In genomic region chr10:86292462-86293322, GRCh38 we compare ENCODE assay signal across 17 cellular contexts.
DNase-seq lines count a peak whose midpoint lies in the region; ATAC-seq and TF ChIP-seq lines count a peak whose summit lies in the region.
"Had no signal": no experiment of that assay in that cellular context is flagged by ENCODE, and none has a peak within 500 bp of the region (broad histone marks: within the 10 kb centered on the region; RNA-seq: fewer than 3 reads in every experiment).

No MANE protein-coding gene starts in this region.

- no peaks in the 10 kb centered on the region for H3K27me3 ChIP-seq in lung (ENCODE audit: control insufficient read depth, insufficient read depth)
- H3K27me3 ChIP-seq in effector memory CD4-positive, alpha-beta T cell (replicated peaks; ENCODE audit: control insufficient read depth, insufficient read depth, low read length, poor library complexity, severe bottlenecking) = no peaks in the 10 kb centered on the region
- H3K27me3 ChIP-seq in Karpas-422 (ENCODE audit: low read length) = no peaks in the 10 kb centered on the region
- H3K27me3 ChIP-seq: transverse colon had no signal

- H3K9me2 ChIP-seq in Karpas-422 (replicated peaks; ENCODE audit: insufficient read depth, low read length) = no peaks in the 10 kb centered on the region

- no peaks in the 10 kb centered on the region for H3K79me2 ChIP-seq in Karpas-422 (ENCODE audit: low read length)

- H3K27ac Mint-ChIP-seq in activated CD8-positive, alpha-beta memory T cell treated with anti-CD3 and anti-CD28 coated beads, Interleukin-2, amount 10 ng/mL, durations not matched to agents 7 days and 5 days = no peak overlapping the region
- H3K27ac Mint-ChIP-seq in activated T-helper 2 cell treated with anti-CD3 and anti-CD28 coated beads, Interferon-gamma antibody, Interleukin-2, Interleukin-4, amounts not matched to agents 10 μg/mL and 5 μg/mL and 100 μg/mL, durations not matched to agents 14 hours and 24 hours and 36 hours = no peak overlapping the region
- H3K27ac Mint-ChIP-seq in type B pancreatic cell = no peak overlapping the region
- H3K27ac Mint-ChIP-seq: activated T-cell treated with anti-CD3 and anti-CD28 coated beads, Interleukin-2, amount 50 U/mL, for 72 hours; CD4-positive, alpha-beta T cell; immature natural killer cell; nephron progenitor cell; stimulated activated effector memory CD8-positive, alpha-beta T cell treated with anti-CD3 and anti-CD28 coated beads, Interleukin-12 subunit alpha, Interleukin-12 subunit beta, amount 100 ng/mL, for 72 hours; T-cell had no signal

- H3K4me1 ChIP-seq in lung (ENCODE audit: control insufficient read depth in 2 of 2, insufficient read depth in 2 of 2, low read length in 2 of 2) (no peaks in the 10 kb centered on the region), Karpas-422 (ENCODE audit: low read length) (peaks cover 6% of the 10 kb centered on the region)
- no peaks in the 10 kb centered on the region for H3K4me1 ChIP-seq in effector memory CD4-positive, alpha-beta T cell (ENCODE audit: control insufficient read depth, insufficient read depth, low read length, poor library complexity, severe bottlenecking)
- H3K4me1 ChIP-seq: heart left ventricle, transverse colon had no signal

- H3K9me3 ChIP-seq in lung (ENCODE audit: control insufficient read depth in 2 of 2, insufficient read depth in 1 of 2, low read length in 1 of 2) (no peaks in the 10 kb centered on the region), Karpas-422 (ENCODE audit: low read length) (no peaks in the 10 kb centered on the region)
- no peaks in the 10 kb centered on the region for H3K9me3 ChIP-seq in effector memory CD4-positive, alpha-beta T cell (ENCODE audit: control insufficient read depth, low read length)
- H3K9me3 ChIP-seq: heart left ventricle, transverse colon had no signal

- CTCF ChIA-PET in activated CD8-positive, alpha-beta memory T cell treated with anti-CD3 and anti-CD28 coated beads, Interleukin-2, amount 10 ng/mL, durations not matched to agents 7 days and 5 days (lab: Charles Lee) = no interaction called here

- H3K36me3 ChIP-seq in lung (ENCODE audit: control insufficient read depth in 2 of 2, insufficient read depth in 2 of 2, low read length in 2 of 2) = no peaks in the 10 kb centered on the region
- no peaks in the 10 kb centered on the region for H3K36me3 ChIP-seq in effector memory CD4-positive, alpha-beta T cell (ENCODE audit: control insufficient read depth, insufficient read depth, low read length)
- H3K36me3 ChIP-seq in Karpas-422 (ENCODE audit: insufficient read depth, low read length) = no peaks in the 10 kb centered on the region
- H3K36me3 ChIP-seq: heart left ventricle, transverse colon had no signal

- intact Hi-C loops in activated T-helper 2 cell treated with anti-CD3 and anti-CD28 coated beads, Interferon-gamma antibody, Interleukin-2, Interleukin-4, amounts not matched to agents 10 μg/mL and 5 μg/mL and 100 μg/mL, durations not matched to agents 14 hours and 24 hours and 36 hours (cut with micrococcal nuclease) = no loop called here

- H3K9ac ChIP-seq in Karpas-422 (ENCODE audit: low read length) = no peak overlapping the region

- no peaks in the 10 kb centered on the region for H4K20me1 ChIP-seq in Karpas-422 (ENCODE audit: insufficient read depth, low read depth, low read length)

- H3K27me3 Mint-ChIP-seq in activated CD8-positive, alpha-beta memory T cell treated with anti-CD3 and anti-CD28 coated beads, Interleukin-2, amount 10 ng/mL, durations not matched to agents 7 days and 5 days = no peaks in the 10 kb centered on the region
- no peaks in the 10 kb centered on the region for H3K27me3 Mint-ChIP-seq in activated T-helper 2 cell treated with anti-CD3 and anti-CD28 coated beads, Interferon-gamma antibody, Interleukin-2, Interleukin-4, amounts not matched to agents 10 μg/mL and 5 μg/mL and 100 μg/mL, durations not matched to agents 14 hours and 24 hours and 36 hours (ENCODE audit: low read depth)
- H3K27me3 Mint-ChIP-seq in type B pancreatic cell = peaks cover 22% of the 10 kb centered on the region
- H3K27me3 Mint-ChIP-seq: CD4-positive, alpha-beta T cell had no signal

- no peak overlapping the region for H2AFZ ChIP-seq in Karpas-422 (ENCODE audit: low read length)

- no peak for ATAC-seq in activated CD8-positive, alpha-beta memory T cell treated with anti-CD3 and anti-CD28 coated beads, Interleukin-2, amount 10 ng/mL, durations not matched to agents 7 days and 5 days
- no peak for ATAC-seq in lung (ENCODE audit: insufficient read depth, low FRiP score)
- ATAC-seq: activated T-cell treated with anti-CD3 and anti-CD28 coated beads, Interleukin-2, amount 50 U/mL, for 72 hours; stimulated activated effector memory CD8-positive, alpha-beta T cell treated with anti-CD3 and anti-CD28 coated beads, Interleukin-12 subunit alpha, Interleukin-12 subunit beta, amount 100 ng/mL, for 72 hours had no signal

- no peaks in the 10 kb centered on the region for H3K4me1 Mint-ChIP-seq in activated CD8-positive, alpha-beta memory T cell treated with anti-CD3 and anti-CD28 coated beads, Interleukin-2, amount 10 ng/mL, durations not matched to agents 7 days and 5 days
- no peaks in the 10 kb centered on the region for H3K4me1 Mint-ChIP-seq in activated T-helper 2 cell treated with anti-CD3 and anti-CD28 coated beads, Interferon-gamma antibody, Interleukin-2, Interleukin-4, amounts not matched to agents 10 μg/mL and 5 μg/mL and 100 μg/mL, durations not matched to agents 14 hours and 24 hours and 36 hours (ENCODE audit: low read depth)
- no peaks in the 10 kb centered on the region for H3K4me1 Mint-ChIP-seq in type B pancreatic cell (ENCODE audit: unreplicated experiment)
- H3K4me1 Mint-ChIP-seq: immature natural killer cell; nephron progenitor cell; stimulated activated effector memory CD8-positive, alpha-beta T cell treated with anti-CD3 and anti-CD28 coated beads, Interleukin-12 subunit alpha, Interleukin-12 subunit beta, amount 100 ng/mL, for 72 hours; T-cell had no signal

- H3K9me3 Mint-ChIP-seq in activated CD8-positive, alpha-beta memory T cell treated with anti-CD3 and anti-CD28 coated beads, Interleukin-2, amount 10 ng/mL, durations not matched to agents 7 days and 5 days (ENCODE audit: low read depth) = no peaks in the 10 kb centered on the region
- no peaks in the 10 kb centered on the region for H3K9me3 Mint-ChIP-seq in activated T-helper 2 cell treated with anti-CD3 and anti-CD28 coated beads, Interferon-gamma antibody, Interleukin-2, Interleukin-4, amounts not matched to agents 10 μg/mL and 5 μg/mL and 100 μg/mL, durations not matched to agents 14 hours and 24 hours and 36 hours
- no peaks in the 10 kb centered on the region for H3K9me3 Mint-ChIP-seq in type B pancreatic cell
- H3K9me3 Mint-ChIP-seq: activated T-cell treated with anti-CD3 and anti-CD28 coated beads, Interleukin-2, amount 50 U/mL, for 72 hours; CD4-positive, alpha-beta T cell; immature natural killer cell; nephron progenitor cell; stimulated activated effector memory CD8-positive, alpha-beta T cell treated with anti-CD3 and anti-CD28 coated beads, Interleukin-12 subunit alpha, Interleukin-12 subunit beta, amount 100 ng/mL, for 72 hours; T-cell had no signal

- TF ChIP-seq CTCF in lung (IDR thresholded peaks at IDR 0.05; ENCODE audit: control extremely low read depth, extremely low read depth) (no peak), type B pancreatic cell (conservative IDR thresholded peaks at IDR 0.05) (no peak)

- 62 to 81% methylated on average over 12 to 13 of the region's 13 CpGs for WGBS in lung, 2 donors

- H3K4me3 ChIP-seq in lung (no peak overlapping the region), Karpas-422 (ENCODE audit: low read length) (no peak overlapping the region)
- no peak overlapping the region for H3K4me3 ChIP-seq in effector memory CD4-positive, alpha-beta T cell (ENCODE audit: insufficient read depth, low read depth, low read length, poor library complexity, severe bottlenecking)
- H3K4me3 ChIP-seq: heart left ventricle, transverse colon had no signal

- peak; percentile 8 for DNase-seq in activated CD8-positive, alpha-beta memory T cell treated with anti-CD3 and anti-CD28 coated beads, Interleukin-2, amount 10 ng/mL, durations not matched to agents 7 days and 5 days
- no peak for DNase-seq in activated CD8-positive, alpha-beta memory T cell treated with anti-CD3 and anti-CD28 coated beads, Interleukin-2, amount 50 U/mL, for 48 hours
- peak; percentile 4 for DNase-seq in activated T-helper 2 cell treated with anti-CD3 and anti-CD28 coated beads, Interferon-gamma antibody, Interleukin-2, Interleukin-4, amounts not matched to agents 10 μg/mL and 5 μg/mL and 100 μg/mL, durations not matched to agents 14 hours and 24 hours and 36 hours (ENCODE audit: low spot score)
- DNase-seq in lung (ENCODE audit: low spot score) (peak; percentile 27), type B pancreatic cell (ENCODE audit: extremely low spot score, unreplicated experiment) (peak; percentile 60), Karpas-422 (no peak)
- DNase-seq in stimulated activated CD8-positive, alpha-beta memory T cell treated with anti-CD3 and anti-CD28 coated beads, Interleukin-4, amount 100 ng/mL, for 48 hours = no peak
- no peak for DNase-seq in effector memory CD4-positive, alpha-beta T cell
- DNase-seq: activated T-cell treated with anti-CD3 and anti-CD28 coated beads, Interleukin-2, amount 50 U/mL, for 72 hours; CD4-positive, alpha-beta T cell; immature natural killer cell; NCI-H446 treated with DMSO at 0.1 percent for 48 hours; T-cell; transverse colon had no signal

- H3K27ac ChIP-seq in lung (ENCODE audit: low read depth in 1 of 2, low read length in 1 of 2) (no peak overlapping the region), Karpas-422 (ENCODE audit: low read length) (no peak overlapping the region)
- no peak overlapping the region for H3K27ac ChIP-seq in effector memory CD4-positive, alpha-beta T cell (ENCODE audit: insufficient read depth, low read length, poor library complexity, severe bottlenecking)
- H3K27ac ChIP-seq: heart left ventricle, transverse colon had no signal

- no peaks in the 10 kb centered on the region for H3K36me3 Mint-ChIP-seq in activated CD8-positive, alpha-beta memory T cell treated with anti-CD3 and anti-CD28 coated beads, Interleukin-2, amount 10 ng/mL, durations not matched to agents 7 days and 5 days
- no peaks in the 10 kb centered on the region for H3K36me3 Mint-ChIP-seq in activated T-helper 2 cell treated with anti-CD3 and anti-CD28 coated beads, Interferon-gamma antibody, Interleukin-2, Interleukin-4, amounts not matched to agents 10 μg/mL and 5 μg/mL and 100 μg/mL, durations not matched to agents 14 hours and 24 hours and 36 hours (ENCODE audit: low read depth)
- H3K36me3 Mint-ChIP-seq in type B pancreatic cell = no peaks in the 10 kb centered on the region
- H3K36me3 Mint-ChIP-seq: immature natural killer cell; stimulated activated effector memory CD8-positive, alpha-beta T cell treated with anti-CD3 and anti-CD28 coated beads, Interleukin-12 subunit alpha, Interleukin-12 subunit beta, amount 100 ng/mL, for 72 hours; T-cell had no signal

- H3K4me3 Mint-ChIP-seq in activated CD8-positive, alpha-beta memory T cell treated with anti-CD3 and anti-CD28 coated beads, Interleukin-2, amount 10 ng/mL, durations not matched to agents 7 days and 5 days = no peak overlapping the region
- no peak overlapping the region for H3K4me3 Mint-ChIP-seq in activated T-helper 2 cell treated with anti-CD3 and anti-CD28 coated beads, Interferon-gamma antibody, Interleukin-2, Interleukin-4, amounts not matched to agents 10 μg/mL and 5 μg/mL and 100 μg/mL, durations not matched to agents 14 hours and 24 hours and 36 hours (ENCODE audit: low read depth)
- no peak overlapping the region for H3K4me3 Mint-ChIP-seq in type B pancreatic cell
- H3K4me3 Mint-ChIP-seq: activated T-cell treated with anti-CD3 and anti-CD28 coated beads, Interleukin-2, amount 50 U/mL, for 72 hours; CD4-positive, alpha-beta T cell; immature natural killer cell; nephron progenitor cell; stimulated activated effector memory CD8-positive, alpha-beta T cell treated with anti-CD3 and anti-CD28 coated beads, Interleukin-12 subunit alpha, Interleukin-12 subunit beta, amount 100 ng/mL, for 72 hours; T-cell had no signal

- no peak overlapping the region for H3K4me2 ChIP-seq in Karpas-422 (ENCODE audit: low read depth, low read length, poor library complexity, severe bottlenecking)

Comparison
In these comparisons a context has a peak if more than half of its experiments do, and no peak if none do; other contexts are left out.
1. DNase-seq: peak in activated CD8-positive, alpha-beta memory T cell treated with anti-CD3 and anti-CD28 coated beads, Interleukin-2, amount 10 ng/mL, durations not matched to agents 7 days and 5 days (single experiment), activated T-helper 2 cell treated with anti-CD3 and anti-CD28 coated beads, Interferon-gamma antibody, Interleukin-2, Interleukin-4, amounts not matched to agents 10 μg/mL and 5 μg/mL and 100 μg/mL, durations not matched to agents 14 hours and 24 hours and 36 hours (single experiment), lung (single experiment) and type B pancreatic cell (single experiment); none in activated CD8-positive, alpha-beta memory T cell treated with anti-CD3 and anti-CD28 coated beads, Interleukin-2, amount 50 U/mL, for 48 hours (single experiment), stimulated activated CD8-positive, alpha-beta memory T cell treated with anti-CD3 and anti-CD28 coated beads, Interleukin-4, amount 100 ng/mL, for 48 hours (single experiment), effector memory CD4-positive, alpha-beta T cell (0 of 3) and Karpas-422 (single experiment).